ENCODE assay signal across 19 cellular contexts in the genomic region with DNA sequence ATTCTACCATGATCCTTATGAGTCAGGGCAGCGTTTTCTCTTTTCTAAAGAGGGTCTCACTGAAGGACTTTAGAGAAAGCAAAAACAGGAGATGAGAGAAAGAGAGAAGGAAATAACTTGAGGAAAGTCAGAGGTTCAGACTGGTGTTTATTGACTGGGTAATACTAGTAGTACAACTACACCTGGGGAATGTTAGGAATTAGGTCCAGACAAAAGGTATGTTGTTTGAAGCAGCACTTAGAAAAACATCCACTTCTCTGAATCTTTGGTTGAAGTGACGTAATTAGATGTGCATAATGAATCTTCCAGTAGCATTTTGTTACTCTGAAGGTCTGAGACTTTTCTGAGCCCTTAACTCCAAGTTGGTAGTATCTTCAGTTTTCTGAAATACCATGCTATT.
A peak's percentile ranks its signal among the peaks of the same experiment; 100 is the strongest.
DNase-seq lines count a peak whose midpoint lies in the region; ATAC-seq and TF ChIP-seq lines count a peak whose summit lies in the region.
"Had no signal": no experiment of that assay in that cellular context is flagged by ENCODE, and none has a peak within 500 bp of the region (broad histone marks: within the 10 kb centered on the region; RNA-seq: fewer than 3 reads in every experiment).

No MANE protein-coding gene starts in this region.

- POLR2A ChIA-PET in WTC11 (lab: Charles Lee): no interaction called here
- POLR2A ChIA-PET in CD8-positive, alpha-beta T cell (lab: Charles Lee): no interaction called here

- no peaks in the 10 kb centered on the region for H3K9me3 Mint-ChIP-seq in WTC11
- no peaks in the 10 kb centered on the region for H3K9me3 Mint-ChIP-seq in progenitor cell of endocrine pancreas (ENCODE audit: low read depth)
- H3K9me3 Mint-ChIP-seq in CD8-positive, alpha-beta T cell: no peaks in the 10 kb centered on the region
- H3K9me3 Mint-ChIP-seq: T-cell had no signal

- ATAC-seq in WTC11 (peak; percentile 64), HG03135 (IDR thresholded peaks at IDR 0.05; ENCODE audit: unreplicated experiment) (no peak)
- no peak for ATAC-seq in CD8-positive, alpha-beta T cell
- ATAC-seq: T-cell had no signal

- peak overlapping the region; percentile 74 for H3K27ac Mint-ChIP-seq in WTC11
- peak overlapping the region; percentile 89 for H3K27ac Mint-ChIP-seq in progenitor cell of endocrine pancreas
- no peak overlapping the region for H3K27ac Mint-ChIP-seq in CD8-positive, alpha-beta T cell
- H3K27ac Mint-ChIP-seq: B cell; CD4-positive, CD25-positive, alpha-beta regulatory T cell; T-cell had no signal

- no peak for TF ChIP-seq CTCF in WTC11 (IDR thresholded peaks at IDR 0.05)
- no peak for TF ChIP-seq CTCF in progenitor cell of endocrine pancreas (IDR thresholded peaks at IDR 0.05; ENCODE audit: unreplicated experiment)
- TF ChIP-seq CTCF in CD8-positive, alpha-beta T cell (IDR thresholded peaks at IDR 0.05): no peak

- H3K4me3 ChIP-seq in HUES6 (ENCODE audit: low read depth, low read length): no peak overlapping the region
- H3K4me3 ChIP-seq in iPS-20b (ENCODE audit: low read length): no peak overlapping the region
- no peak overlapping the region for H3K4me3 ChIP-seq in CD8-positive, alpha-beta T cell (ENCODE audit: low read depth, low read length)
- H3K4me3 ChIP-seq: SJSA1 had no signal

- DNase-seq in WTC11 (ENCODE audit: low spot score): no peak
- no peak for DNase-seq in progenitor cell of endocrine pancreas (ENCODE audit: low spot score, unreplicated experiment)
- no peak for DNase-seq in AG08396 (ENCODE audit: low spot score)
- no peak for DNase-seq in NCI-H2196 (lab: John Stamatoyannopoulos, UW; ENCODE audit: unreplicated experiment)
- DNase-seq in CD8-positive, alpha-beta T cell: no peak
- DNase-seq: CD4-positive, CD25-positive, alpha-beta regulatory T cell; HCEC 1CT; NCI-H2107; NCI-H446; NCI-H69; NK-92 treated with Interleukin-12 subunit alpha and Interleukin-12 subunit beta, amount 100 ng/mL, for 24 hours; RPMI8226; T-cell had no signal

- H3K9ac ChIP-seq in HUES6 (ENCODE audit: low read length) (no peak overlapping the region), iPS-20b (ENCODE audit: low read depth, low read length) (no peak overlapping the region)
- H3K9ac ChIP-seq: KMS-11 had no signal

- H3K36me3 Mint-ChIP-seq in WTC11: no peaks in the 10 kb centered on the region
- H3K36me3 Mint-ChIP-seq in progenitor cell of endocrine pancreas (ENCODE audit: insufficient read depth): no peaks in the 10 kb centered on the region
- H3K36me3 Mint-ChIP-seq in CD8-positive, alpha-beta T cell: no peaks in the 10 kb centered on the region

- H3K27ac ChIP-seq in HUES6 (ENCODE audit: low read depth, low read length): peak overlapping the region; percentile 43; the same call in 1 of the 2 replicates
- H3K27ac ChIP-seq in iPS-20b (ENCODE audit: low read length): peak overlapping the region; percentile 54
- no peak overlapping the region for H3K27ac ChIP-seq in CD8-positive, alpha-beta T cell (ENCODE audit: low read depth, low read length)
- H3K27ac ChIP-seq: KMS-11, SJSA1 had no signal

- H3K27me3 Mint-ChIP-seq in WTC11 (ENCODE audit: low read depth) (no peaks in the 10 kb centered on the region), progenitor cell of endocrine pancreas (no peaks in the 10 kb centered on the region)
- H3K27me3 Mint-ChIP-seq in CD8-positive, alpha-beta T cell (ENCODE audit: low read depth): no peaks in the 10 kb centered on the region
- H3K27me3 Mint-ChIP-seq: B cell; CD4-positive, CD25-positive, alpha-beta regulatory T cell; T-cell had no signal

- H3K27me3 ChIP-seq in HUES6 (ENCODE audit: control insufficient read depth, insufficient read depth, low read length) (no peaks in the 10 kb centered on the region), iPS-20b (ENCODE audit: insufficient read depth, low read length) (no peaks in the 10 kb centered on the region)
- H3K27me3 ChIP-seq in CD8-positive, alpha-beta T cell (ENCODE audit: insufficient read depth, low read length): no peaks in the 10 kb centered on the region
- H3K27me3 ChIP-seq: SJSA1 had no signal

- peaks cover 25% of the 10 kb centered on the region for H3K4me1 ChIP-seq in HUES6 (ENCODE audit: control insufficient read depth, insufficient read depth, low read length)
- peaks cover 21% of the 10 kb centered on the region for H3K4me1 ChIP-seq in iPS-20b (ENCODE audit: insufficient read depth, low read length)
- H3K4me1 ChIP-seq in CD8-positive, alpha-beta T cell (ENCODE audit: insufficient read depth, low read length): no peaks in the 10 kb centered on the region
- H3K4me1 ChIP-seq: SJSA1 had no signal

- no peaks in the 10 kb centered on the region for H3K36me3 ChIP-seq in HUES6 (ENCODE audit: control insufficient read depth, insufficient read depth, low read length)
- no peaks in the 10 kb centered on the region for H3K36me3 ChIP-seq in iPS-20b (ENCODE audit: insufficient read depth, low read depth, low read length)
- H3K36me3 ChIP-seq in CD8-positive, alpha-beta T cell (ENCODE audit: insufficient read depth, low read length): no peaks in the 10 kb centered on the region
- H3K36me3 ChIP-seq: SJSA1 had no signal

- H3K4me1 Mint-ChIP-seq in WTC11 (peaks cover 49% of the 10 kb centered on the region), progenitor cell of endocrine pancreas (ENCODE audit: low read depth) (peaks cover 23% of the 10 kb centered on the region)
- no peaks in the 10 kb centered on the region for H3K4me1 Mint-ChIP-seq in CD8-positive, alpha-beta T cell (ENCODE audit: low read depth)
- H3K4me1 Mint-ChIP-seq: T-cell had no signal

- H3K4me3 Mint-ChIP-seq in WTC11: no peak overlapping the region
- H3K4me3 Mint-ChIP-seq in progenitor cell of endocrine pancreas (ENCODE audit: low read depth): no peak overlapping the region
- H3K4me3 Mint-ChIP-seq in CD8-positive, alpha-beta T cell: no peak overlapping the region
- H3K4me3 Mint-ChIP-seq: B cell; CD4-positive, CD25-positive, alpha-beta regulatory T cell; T-cell had no signal

- intact Hi-C loops in CD8-positive, alpha-beta T cell (cut with DNase I, micrococcal nuclease): no loop called here

- CTCF ChIA-PET in WTC11 (lab: Charles Lee): no interaction called here
- CTCF ChIA-PET in CD8-positive, alpha-beta T cell (lab: Charles Lee): no interaction called here

- H3K9me3 ChIP-seq in HUES6 (ENCODE audit: control insufficient read depth, insufficient read depth, low read depth, low read length) (no peaks in the 10 kb centered on the region), iPS-20b (ENCODE audit: insufficient read depth, low read depth, low read length) (no peaks in the 10 kb centered on the region)
- H3K9me3 ChIP-seq in CD8-positive, alpha-beta T cell (ENCODE audit: low read length): no peaks in the 10 kb centered on the region
- H3K9me3 ChIP-seq: SJSA1 had no signal

TF ChIP-seq in WTC11, 78 proteins besides CTCF, POLR2A, EP300 and RAD21 (continues in another document):
- TF ChIP-seq, protein P1, sequence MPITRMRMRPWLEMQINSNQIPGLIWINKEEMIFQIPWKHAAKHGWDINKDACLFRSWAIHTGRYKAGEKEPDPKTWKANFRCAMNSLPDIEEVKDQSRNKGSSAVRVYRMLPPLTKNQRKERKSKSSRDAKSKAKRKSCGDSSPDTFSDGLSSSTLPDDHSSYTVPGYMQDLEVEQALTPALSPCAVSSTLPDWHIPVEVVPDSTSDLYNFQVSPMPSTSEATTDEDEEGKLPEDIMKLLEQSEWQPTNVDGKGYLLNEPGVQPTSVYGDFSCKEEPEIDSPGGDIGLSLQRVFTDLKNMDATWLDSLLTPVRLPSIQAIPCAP (CRISPR knock-in tag; IDR thresholded peaks at IDR 0.05): no peak
- TF ChIP-seq ZNF396 (CRISPR knock-in tag; IDR thresholded peaks at IDR 0.05; ENCODE audit: borderline replicate concordance) (no peak), MAX (CRISPR knock-in tag; IDR thresholded peaks at IDR 0.05) (no peak), MYBL2 (CRISPR knock-in tag; IDR thresholded peaks at IDR 0.05) (no peak), CREM (CRISPR knock-in tag; IDR thresholded peaks at IDR 0.05) (no peak), ZNF416 (CRISPR knock-in tag; IDR thresholded peaks at IDR 0.05) (no peak), FOXJ3 (CRISPR knock-in tag; IDR thresholded peaks at IDR 0.05; ENCODE audit: borderline replicate concordance) (no peak), SOX15 (CRISPR knock-in tag; IDR thresholded peaks at IDR 0.05) (no peak), JAZF1 (CRISPR knock-in tag; IDR thresholded peaks at IDR 0.05) (no peak), MXD4 (CRISPR knock-in tag; IDR thresholded peaks at IDR 0.05; ENCODE audit: borderline replicate concordance) (no peak), TEAD4 (CRISPR knock-in tag; IDR thresholded peaks at IDR 0.05) (no peak), NFYB (CRISPR knock-in tag; conservative IDR thresholded peaks at IDR 0.05; ENCODE audit: low read depth) (no peak), ATF1 (CRISPR knock-in tag; IDR thresholded peaks at IDR 0.05) (no peak)
- TF ChIP-seq, protein P2, sequence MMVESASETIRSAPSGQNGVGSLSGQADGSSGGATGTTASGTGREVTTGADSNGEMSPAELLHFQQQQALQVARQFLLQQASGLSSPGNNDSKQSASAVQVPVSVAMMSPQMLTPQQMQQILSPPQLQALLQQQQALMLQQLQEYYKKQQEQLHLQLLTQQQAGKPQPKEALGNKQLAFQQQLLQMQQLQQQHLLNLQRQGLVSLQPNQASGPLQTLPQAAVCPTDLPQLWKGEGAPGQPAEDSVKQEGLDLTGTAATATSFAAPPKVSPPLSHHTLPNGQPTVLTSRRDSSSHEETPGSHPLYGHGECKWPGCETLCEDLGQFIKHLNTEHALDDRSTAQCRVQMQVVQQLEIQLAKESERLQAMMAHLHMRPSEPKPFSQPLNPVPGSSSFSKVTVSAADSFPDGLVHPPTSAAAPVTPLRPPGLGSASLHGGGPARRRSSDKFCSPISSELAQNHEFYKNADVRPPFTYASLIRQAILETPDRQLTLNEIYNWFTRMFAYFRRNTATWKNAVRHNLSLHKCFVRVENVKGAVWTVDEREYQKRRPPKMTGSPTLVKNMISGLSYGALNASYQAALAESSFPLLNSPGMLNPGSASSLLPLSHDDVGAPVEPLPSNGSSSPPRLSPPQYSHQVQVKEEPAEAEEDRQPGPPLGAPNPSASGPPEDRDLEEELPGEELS (CRISPR knock-in tag; IDR thresholded peaks at IDR 0.05): no peak
